In genomic region chr5:146041180-146041789, GRCh38 we compare ENCODE assay signal across 8 cellular contexts.
DNase-seq lines count a peak whose midpoint lies in the region; ATAC-seq and TF ChIP-seq lines count a peak whose summit lies in the region.

No MANE protein-coding gene starts in this region.

- H3K9me3 Mint-ChIP-seq in activated naive CD4-positive, alpha-beta T cell treated with anti-CD3 and anti-CD28 coated beads, Interleukin-2, amount 10 ng/mL, durations not matched to agents 7 days and 5 days = no peaks in the 10 kb centered on the region

- no peaks in the 10 kb centered on the region for H3K9me3 ChIP-seq in transverse colon

- H3K27ac Mint-ChIP-seq in activated naive CD4-positive, alpha-beta T cell treated with anti-CD3 and anti-CD28 coated beads, Interleukin-2, amount 10 ng/mL, durations not matched to agents 7 days and 5 days = no peak overlapping the region

- TF ChIP-seq CTCF in BJ (IDR thresholded peaks at IDR 0.05; ENCODE audit: insufficient read depth, low read depth, low read length) (peak; percentile 36), LNCaP clone FGC (IDR thresholded peaks at IDR 0.05; ENCODE audit: control insufficient read depth, extremely low read depth, insufficient read depth) (peak; percentile 40; the same call in 1 of the 2 replicates), epithelial cell of proximal tubule (conservative IDR thresholded peaks at IDR 0.05; ENCODE audit: low read depth, low read length) (peak; percentile 47), transverse colon (IDR thresholded peaks at IDR 0.05) (peak; percentile 29 to 44 (median 36))

- H3K4me3 ChIP-seq in BJ (ENCODE audit: low read depth, low read length) = no peak overlapping the region
- H3K4me3 ChIP-seq in LNCaP clone FGC (ENCODE audit: low read depth, low read length) = no peak overlapping the region
- no peak overlapping the region for H3K4me3 ChIP-seq in epithelial cell of proximal tubule (ENCODE audit: low read depth, low read length)
- H3K4me3 ChIP-seq in transverse colon = no peak overlapping the region

- WGBS in transverse colon (ENCODE audit: low coverage in 1 of 2), 2 donors = 82 to 87% methylated on average over 4 to 10 of the region's 10 CpGs

- no peaks in the 10 kb centered on the region for H3K27me3 ChIP-seq in BJ (ENCODE audit: control insufficient read depth, insufficient read depth, low read length)
- H3K27me3 ChIP-seq in transverse colon = no peaks in the 10 kb centered on the region

- no peaks in the 10 kb centered on the region for H3K36me3 Mint-ChIP-seq in activated naive CD4-positive, alpha-beta T cell treated with anti-CD3 and anti-CD28 coated beads, Interleukin-2, amount 10 ng/mL, durations not matched to agents 7 days and 5 days

- H3K27ac ChIP-seq in transverse colon = peak overlapping the region; percentile 61 to 73 (median 68)

- intact Hi-C loops in transverse colon (cut with DNase I; ENCODE audit: low total_unique reads) = no loop called here

- ATAC-seq in GM19463 (IDR thresholded peaks at IDR 0.05; ENCODE audit: unreplicated experiment) (peak; percentile 73), HG03139 (IDR thresholded peaks at IDR 0.05; ENCODE audit: unreplicated experiment) (no peak)

- DNase-seq in BJ (ENCODE audit: low read depth) = no peak
- no peak for DNase-seq in LNCaP clone FGC (ENCODE audit: low read depth)
- no peak for DNase-seq in epithelial cell of proximal tubule (ENCODE audit: low read depth)
- no peak for DNase-seq in transverse colon
- DNase-seq in activated naive CD4-positive, alpha-beta T cell treated with anti-CD3 and anti-CD28 coated beads, Interleukin-2, amount 10 ng/mL, durations not matched to agents 7 days and 5 days = no peak
- no peak for DNase-seq in activated CD4-positive, alpha-beta T cell treated with anti-CD3 and anti-CD28 coated beads for 1 hour

- H3K4me3 Mint-ChIP-seq in activated naive CD4-positive, alpha-beta T cell treated with anti-CD3 and anti-CD28 coated beads, Interleukin-2, amount 10 ng/mL, durations not matched to agents 7 days and 5 days = no peak overlapping the region

- no peak for TF ChIP-seq POLR2A in transverse colon (IDR thresholded peaks at IDR 0.05)

- TF ChIP-seq EP300 in transverse colon (IDR thresholded peaks at IDR 0.05; ENCODE audit: low read depth) = no peak

- CTCF ChIA-PET in BJ (lab: Yijun Ruan, JAX) = interaction anchor here (0.8 to 2.5 kb wide), 7 partner anchors 9 to 1836 kb away, joined by 3 to 11 read pairs (median 5); no protein-coding TSS in a partner anchor
- CTCF ChIA-PET in activated naive CD4-positive, alpha-beta T cell treated with anti-CD3 and anti-CD28 coated beads, Interleukin-2, amount 10 ng/mL, durations not matched to agents 7 days and 5 days (lab: Charles Lee) = interaction anchor here (0.6 to 1.5 kb wide), 4 partner anchors 10 to 1841 kb away, joined by 3 read pairs; no protein-coding TSS in a partner anchor

- H3K4me1 Mint-ChIP-seq in activated naive CD4-positive, alpha-beta T cell treated with anti-CD3 and anti-CD28 coated beads, Interleukin-2, amount 10 ng/mL, durations not matched to agents 7 days and 5 days = no peaks in the 10 kb centered on the region

- peaks cover 0 to 56% (median 26%) of the 10 kb centered on the region in 4 donors for H3K4me1 ChIP-seq in transverse colon

- POLR2A ChIA-PET in BJ (lab: Charles Lee) = no interaction called here

- no peaks in the 10 kb centered on the region for H3K36me3 ChIP-seq in BJ (ENCODE audit: control insufficient read depth, insufficient read depth, low read length)
- no peaks in the 10 kb centered on the region for H3K36me3 ChIP-seq in transverse colon

- in situ Hi-C loops in transverse colon (cut with MboI; ENCODE audit: low pct_ligation_motif_present in 1 of 4, low pct_unique_long_range_greater_than_20kb in 1 of 4, low sequenced_read_pairs in 3 of 4) = no loop called here

- peaks cover 4% of the 10 kb centered on the region for H3K27me3 Mint-ChIP-seq in activated naive CD4-positive, alpha-beta T cell treated with anti-CD3 and anti-CD28 coated beads, Interleukin-2, amount 10 ng/mL, durations not matched to agents 7 days and 5 days
